Comparison of ENCODE assay signal across 9 cellular contexts in the genomic region with DNA sequence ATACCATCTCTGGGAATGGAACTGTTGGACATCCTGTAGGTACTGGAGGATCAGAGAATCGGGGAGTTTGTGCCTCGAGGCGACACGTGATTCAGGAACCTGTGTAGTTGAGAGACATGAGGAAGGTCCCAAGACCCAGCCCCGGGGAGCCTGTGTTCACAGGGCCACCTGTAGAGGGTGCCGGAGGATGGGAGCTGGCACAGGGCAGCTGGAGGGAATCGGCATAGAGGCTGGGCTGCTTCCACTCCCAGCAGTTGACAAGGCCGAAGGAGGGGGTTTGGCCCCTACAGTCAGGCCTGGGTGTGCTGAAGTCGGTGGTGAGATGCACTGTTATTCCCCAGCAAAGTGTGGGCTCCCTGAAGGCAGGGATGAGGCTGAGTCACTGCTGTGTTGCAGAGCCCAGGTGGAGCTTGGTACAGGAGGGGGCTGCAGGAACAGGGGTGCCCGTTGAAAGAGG. TPM values are rescaled to one million over a fixed set of nuclear protein-coding genes. Genes with fewer than 3 reads are reported as not detected.
DNase-seq lines count a peak whose midpoint lies in the region; ATAC-seq and TF ChIP-seq lines count a peak whose summit lies in the region.
"Had no signal": no experiment of that assay in that cellular context is flagged by ENCODE, and none has a peak within 500 bp of the region (broad histone marks: within the 10 kb centered on the region; RNA-seq: fewer than 3 reads in every experiment).

No MANE protein-coding gene starts in this region.

- H3K36me3 Mint-ChIP-seq in activated CD8-positive, alpha-beta T cell treated with anti-CD3 and anti-CD28 coated beads, Interleukin-2, amount 10 ng/mL, durations not matched to agents 7 days and 5 days (ENCODE audit: low read depth) = peaks cover 28% of the 10 kb centered on the region

- CTCF ChIA-PET in activated CD8-positive, alpha-beta T cell treated with anti-CD3 and anti-CD28 coated beads, Interleukin-2, amount 10 ng/mL, durations not matched to agents 7 days and 5 days (lab: Charles Lee) = interaction anchor here (0.8 to 2.5 kb wide), 7 partner anchors 10 to 407 kb away, joined by 3 to 8 read pairs (median 4); no protein-coding TSS in a partner anchor

- peaks cover 4% of the 10 kb centered on the region for H3K9me3 Mint-ChIP-seq in activated CD8-positive, alpha-beta T cell treated with anti-CD3 and anti-CD28 coated beads, Interleukin-2, amount 10 ng/mL, durations not matched to agents 7 days and 5 days (ENCODE audit: insufficient read depth)

- H3K36me3 ChIP-seq in mucosa of descending colon (ENCODE audit: low read depth) (no peaks in the 10 kb centered on the region), gastroesophageal sphincter (peaks cover 0 to 31% of the 10 kb centered on the region in 2 donors)

- TF ChIP-seq RAD21 in Ishikawa (IDR thresholded peaks at IDR 0.05; ENCODE audit: low read depth) = peak; percentile 54

- no peak overlapping the region for H3K4me3 ChIP-seq in mucosa of descending colon
- H3K4me3 ChIP-seq in gastroesophageal sphincter = no peak overlapping the region

- no peak for ATAC-seq in activated CD8-positive, alpha-beta T cell treated with anti-CD3 and anti-CD28 coated beads, Interleukin-2, amount 10 ng/mL, durations not matched to agents 7 days and 5 days
- ATAC-seq in mucosa of descending colon (peak; percentile 14), HG03342 (IDR thresholded peaks at IDR 0.05; ENCODE audit: unreplicated experiment) (no peak), gastroesophageal sphincter (no peak)

- TF ChIP-seq CTCF in mucosa of descending colon (IDR thresholded peaks at IDR 0.05) (no peak), gastroesophageal sphincter (IDR thresholded peaks at IDR 0.05) (peak in 2 of 4 experiments; percentile 2 to 29)

- TF ChIP-seq POLR2A in gastroesophageal sphincter (IDR thresholded peaks at IDR 0.05) = no peak

- peak overlapping the region; percentile 85 for H3K27ac Mint-ChIP-seq in activated CD8-positive, alpha-beta T cell treated with anti-CD3 and anti-CD28 coated beads, Interleukin-2, amount 10 ng/mL, durations not matched to agents 7 days and 5 days

- DNase-seq in ELF-1 (ENCODE audit: low read depth, low spot score) = peak; percentile 77
- DNase-seq in activated CD8-positive, alpha-beta T cell treated with anti-CD3 and anti-CD28 coated beads, Interleukin-2, amount 10 ng/mL, durations not matched to agents 7 days and 5 days = no peak
- DNase-seq in mucosa of descending colon = peak in 1 of 3 donors; percentile 61
- DNase-seq in NCI-H128 (lab: John Stamatoyannopoulos, UW; ENCODE audit: unreplicated experiment) = no peak
- no peak for DNase-seq in GM03348 (ENCODE audit: low spot score)

- H3K4me3 Mint-ChIP-seq in activated CD8-positive, alpha-beta T cell treated with anti-CD3 and anti-CD28 coated beads, Interleukin-2, amount 10 ng/mL, durations not matched to agents 7 days and 5 days = peak overlapping the region; percentile 3

- TF ChIP-seq EP300 in Ishikawa (IDR thresholded peaks at IDR 0.05; ENCODE audit: borderline replicate concordance) (no peak), gastroesophageal sphincter (IDR thresholded peaks at IDR 0.05) (no peak)

- peaks cover 34% of the 10 kb centered on the region for H3K4me1 Mint-ChIP-seq in activated CD8-positive, alpha-beta T cell treated with anti-CD3 and anti-CD28 coated beads, Interleukin-2, amount 10 ng/mL, durations not matched to agents 7 days and 5 days (ENCODE audit: low read depth)

- peaks cover 18% of the 10 kb centered on the region for H3K4me1 ChIP-seq in mucosa of descending colon (ENCODE audit: low read depth)
- peaks cover 0 to 47% (median 22%) of the 10 kb centered on the region in 3 donors for H3K4me1 ChIP-seq in gastroesophageal sphincter

- H3K27me3 Mint-ChIP-seq in activated CD8-positive, alpha-beta T cell treated with anti-CD3 and anti-CD28 coated beads, Interleukin-2, amount 10 ng/mL, durations not matched to agents 7 days and 5 days (ENCODE audit: low read depth) = peaks cover 3% of the 10 kb centered on the region

- 18 to 49% methylated on average over 4 to 6 of the region's 10 CpGs for WGBS in gastroesophageal sphincter (ENCODE audit: low coverage in 1 of 2), 2 donors

- H3K27ac ChIP-seq in gastroesophageal sphincter = peak overlapping the region in 1 of 4 donors; percentile 12
- H3K27ac ChIP-seq: parathyroid adenoma had no signal

- H3K9me3 ChIP-seq in mucosa of descending colon = no peaks in the 10 kb centered on the region
- H3K9me3 ChIP-seq in gastroesophageal sphincter = no peaks in the 10 kb centered on the region

- no peaks in the 10 kb centered on the region for H3K27me3 ChIP-seq in gastroesophageal sphincter

- intact Hi-C loops in mucosa of descending colon (cut with DNase I, micrococcal nuclease) = loop anchor here in 1 of 2 donors (10.0 kb wide), 2 partner anchors 134 to 414 kb away; partner anchors contain the start of gene UBA52

- POLR2A ChIA-PET in activated CD8-positive, alpha-beta T cell treated with anti-CD3 and anti-CD28 coated beads, Interleukin-2, amount 10 ng/mL, durations not matched to agents 7 days and 5 days (lab: Charles Lee) = interaction anchor here (0.7 to 0.9 kb wide), 3 partner anchors 12 to 266 kb away, joined by 3 to 5 read pairs (median 4); no protein-coding TSS in a partner anchor

TF ChIP-seq in Ishikawa, 13 proteins besides CTCF, POLR2A, EP300 and RAD21:
- TF ChIP-seq CREB1 (IDR thresholded peaks at IDR 0.05; ENCODE audit: low read depth) = no peak
- TF ChIP-seq, protein P1, sequence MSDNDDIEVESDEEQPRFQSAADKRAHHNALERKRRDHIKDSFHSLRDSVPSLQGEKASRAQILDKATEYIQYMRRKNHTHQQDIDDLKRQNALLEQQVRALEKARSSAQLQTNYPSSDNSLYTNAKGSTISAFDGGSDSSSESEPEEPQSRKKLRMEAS (IDR thresholded peaks at IDR 0.05) = no peak
- TF ChIP-seq TCF12 (IDR thresholded peaks at IDR 0.05; ENCODE audit: low read depth) = no peak
- no peak for TF ChIP-seq ZBTB7A (IDR thresholded peaks at IDR 0.05; ENCODE audit: low read depth)
- no peak for TF ChIP-seq CEBPB (IDR thresholded peaks at IDR 0.05)
- TF ChIP-seq REST (IDR thresholded peaks at IDR 0.05; ENCODE audit: low read depth) = no peak
- no peak for TF ChIP-seq NFIC (IDR thresholded peaks at IDR 0.05)
- TF ChIP-seq USF1 (IDR thresholded peaks at IDR 0.05) = no peak
- no peak for TF ChIP-seq YY1 (IDR thresholded peaks at IDR 0.05; ENCODE audit: low read depth)
- no peak for TF ChIP-seq EGR1 (IDR thresholded peaks at IDR 0.05)
- no peak for TF ChIP-seq TEAD4 (IDR thresholded peaks at IDR 0.05)
- TF ChIP-seq FOXM1 (IDR thresholded peaks at IDR 0.05; ENCODE audit: borderline replicate concordance, low read depth) = no peak
- TF ChIP-seq TAF1 (IDR thresholded peaks at IDR 0.05; ENCODE audit: low read depth) = no peak
TF ChIP-seq in Ishikawa: peak in this region for 0.

RNA-seq across cellular contexts. Expression of gene ISYNA1, which starts 2.5 kb away (rescaled TPM):
- 10 to 100 TPM; 26.7 to 33.5 TPM for total RNA-seq in activated CD8-positive, alpha-beta T cell treated with anti-CD3 and anti-CD28 coated beads, Interleukin-2, amount 10 ng/mL, durations not matched to agents 7 days and 5 days
- total RNA-seq in mucosa of descending colon (10 to 100 TPM; 10.2 to 20.0 (median 13.2) TPM), gastroesophageal sphincter (10 to 100 TPM; 15.2 to 31.6 (median 19.8) TPM)

RNA-seq across cellular contexts. Expression of gene SSBP4, which starts 21.3 kb away (rescaled TPM):
- 100 to 1,000 TPM; 198 to 204 TPM for total RNA-seq in activated CD8-positive, alpha-beta T cell treated with anti-CD3 and anti-CD28 coated beads, Interleukin-2, amount 10 ng/mL, durations not matched to agents 7 days and 5 days
- total RNA-seq in mucosa of descending colon (10 to 100 TPM; 31.2 to 48.6 (median 41.1) TPM), gastroesophageal sphincter (10 to 100 TPM; 58.4 to 76.2 (median 61.3) TPM)

RNA-seq across cellular contexts. Expression of gene LRRC25, which starts 43.0 kb away (rescaled TPM):
- under 1 TPM; 0.53 to 0.68 TPM for total RNA-seq in activated CD8-positive, alpha-beta T cell treated with anti-CD3 and anti-CD28 coated beads, Interleukin-2, amount 10 ng/mL, durations not matched to agents 7 days and 5 days
- 1 to 10 TPM; 2.1 to 8.8 (median 5.8) TPM for total RNA-seq in mucosa of descending colon
- total RNA-seq in gastroesophageal sphincter = 10 to 100 TPM in 1 of 4 donors, 1 to 10 TPM in 3; 1.9 to 19.0 (median 4.8) TPM

RNA-seq across cellular contexts. Expression of gene GDF15, which starts 54.5 kb away (rescaled TPM):
- total RNA-seq in activated CD8-positive, alpha-beta T cell treated with anti-CD3 and anti-CD28 coated beads, Interleukin-2, amount 10 ng/mL, durations not matched to agents 7 days and 5 days = not detected
- total RNA-seq in mucosa of descending colon (10 to 100 TPM; 13.8 to 28.2 (median 20.4) TPM), gastroesophageal sphincter (1 to 10 TPM in 3 of 4 donors, under 1 TPM in 1; 0.62 to 3.7 (median 3.0) TPM)
